ENCODE assay signal across 24 cellular contexts in the genomic region with DNA sequence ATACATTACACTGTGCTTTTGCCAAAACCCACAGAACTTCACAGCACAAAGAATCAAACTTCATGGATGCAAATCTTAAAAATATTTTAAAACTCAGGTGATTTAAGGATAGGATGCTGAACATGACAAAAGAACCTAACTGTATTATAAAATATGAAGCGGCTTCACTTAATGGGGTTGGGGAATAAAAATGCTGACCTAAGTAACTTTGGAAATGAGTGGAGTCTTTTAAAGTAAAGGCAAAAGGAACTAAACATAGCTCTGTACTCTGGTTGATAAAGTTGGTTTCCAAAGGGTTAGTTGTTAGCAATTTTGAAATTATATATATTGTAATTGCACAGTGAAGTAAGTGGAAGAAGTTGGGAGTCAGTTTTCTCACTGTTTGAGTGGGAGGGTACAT.
"Had no signal": no experiment of that assay in that cellular context is flagged by ENCODE, and none has a peak within 500 bp of the region (broad histone marks: within the 10 kb centered on the region; RNA-seq: fewer than 3 reads in every experiment).

No MANE protein-coding gene starts in this region.

- H3K9me3 ChIP-seq: colonic mucosa, esophagus squamous epithelium, gastrocnemius medialis, left lung, lower lobe of right lung, mucosa of descending colon had no signal

- H3K4me1 ChIP-seq: colonic mucosa, esophagus squamous epithelium, gastrocnemius medialis, heart right ventricle, left lung, lower lobe of right lung had no signal

- DNase-seq: colonic mucosa; cortex of kidney; effector CD8-positive, alpha-beta T cell; effector memory CD8-positive, alpha-beta T cell; endodermal cell; esophagus squamous epithelium; foreskin fibroblast; foreskin melanocyte; gastrocnemius medialis; glutamatergic neuron; head of caudate nucleus; heart right ventricle; hippocampal formation; left cardiac atrium; left lung; left ventricle myocardium superior; lower lobe of right lung; mesenchymal stem cell; mucosa of descending colon; naive B cell; naive thymus-derived CD8-positive, alpha-beta T cell had no signal

- H3K27ac ChIP-seq: colonic mucosa, esophagus squamous epithelium, gastrocnemius medialis, heart right ventricle, left lung, lower lobe of right lung had no signal

- H3K36me3 ChIP-seq: colonic mucosa, esophagus squamous epithelium, gastrocnemius medialis, heart right ventricle, left lung, lower lobe of right lung had no signal

- H3K4me3 ChIP-seq: colonic mucosa, esophagus squamous epithelium, gastrocnemius medialis, heart right ventricle, left lung, lower lobe of right lung, mucosa of descending colon had no signal

- ATAC-seq: effector memory CD8-positive, alpha-beta T cell; gastrocnemius medialis; heart right ventricle; left cardiac atrium; left lung; left ventricle myocardium superior; lower lobe of right lung; mucosa of descending colon; naive thymus-derived CD8-positive, alpha-beta T cell had no signal

- FAIRE-seq: endometrium, islet of Langerhans, keratinocyte had no signal

- H3K27me3 ChIP-seq: colonic mucosa, esophagus squamous epithelium, gastrocnemius medialis, heart right ventricle, left lung had no signal
